8 cellular contexts compared by ENCODE assay signal in the genomic region with DNA sequence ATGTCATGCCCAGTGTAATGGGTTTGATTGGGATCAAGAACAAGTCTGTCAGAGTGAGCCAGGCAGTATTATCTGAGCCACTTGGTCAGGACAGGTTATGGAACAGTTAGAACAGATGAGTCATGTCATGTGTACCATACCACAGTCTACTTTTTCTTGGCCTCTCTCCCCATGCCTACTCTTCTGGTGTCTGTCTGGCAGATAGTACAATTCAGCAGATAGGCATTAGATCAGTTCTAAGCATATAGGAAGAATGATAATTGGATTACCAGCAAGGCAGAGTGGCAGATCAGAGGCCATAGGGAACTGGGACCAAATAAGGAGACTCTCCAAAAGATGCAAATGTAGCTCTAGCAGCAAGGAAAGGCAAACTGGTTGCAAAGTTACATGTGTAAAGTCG. TPM values are rescaled to one million over a fixed set of nuclear protein-coding genes. Genes with fewer than 3 reads are reported as not detected.
DNase-seq lines count a peak whose midpoint lies in the region; ATAC-seq and TF ChIP-seq lines count a peak whose summit lies in the region.

No MANE protein-coding gene starts in this region.

- peaks cover 6% of the 10 kb centered on the region for H3K36me3 Mint-ChIP-seq in MCF 10A (ENCODE audit: insufficient read depth, unreplicated experiment)
- H3K36me3 Mint-ChIP-seq in naive thymus-derived CD4-positive, alpha-beta T cell: peaks cover 0 to 31% (median 21%) of the 10 kb centered on the region in 5 donors

- no peak overlapping the region for H3K27ac ChIP-seq in naive thymus-derived CD4-positive, alpha-beta T cell (ENCODE audit: low read depth, low read length)
- H3K27ac ChIP-seq in WERI-Rb-1: no peak overlapping the region

- H3K27me3 ChIP-seq in naive thymus-derived CD4-positive, alpha-beta T cell (ENCODE audit: control insufficient read depth in 2 of 2, insufficient read depth in 2 of 2, low read length in 2 of 2): no peaks in the 10 kb centered on the region
- no peaks in the 10 kb centered on the region for H3K27me3 ChIP-seq in WERI-Rb-1 (ENCODE audit: insufficient read depth, low read depth, severe bottlenecking)

- H3K9me3 Mint-ChIP-seq in MCF 10A (ENCODE audit: unreplicated experiment): no peaks in the 10 kb centered on the region
- H3K9me3 Mint-ChIP-seq in naive thymus-derived CD4-positive, alpha-beta T cell: no peaks in the 10 kb centered on the region

- peaks cover 35% of the 10 kb centered on the region for H3K4me1 Mint-ChIP-seq in MCF 10A (ENCODE audit: insufficient read depth, unreplicated experiment)
- H3K4me1 Mint-ChIP-seq in naive thymus-derived CD4-positive, alpha-beta T cell: peaks cover 29 to 68% (median 63%) of the 10 kb centered on the region in 7 donors

- POLR2A ChIA-PET in MCF 10A (lab: Yijun Ruan, JAX): interaction anchor here (0.7 to 1.0 kb wide), 2 partner anchors 16 to 45 kb away, joined by 3 read pairs; no protein-coding TSS in a partner anchor
- POLR2A ChIA-PET in naive thymus-derived CD4-positive, alpha-beta T cell (lab: Charles Lee): no interaction called here

- no peaks in the 10 kb centered on the region for H3K9me3 ChIP-seq in naive thymus-derived CD4-positive, alpha-beta T cell (ENCODE audit: control insufficient read depth in 2 of 3, low read length in 3 of 3)
- no peaks in the 10 kb centered on the region for H3K9me3 ChIP-seq in WERI-Rb-1 (ENCODE audit: severe bottlenecking)

- H3K4me3 Mint-ChIP-seq in MCF 10A (ENCODE audit: unreplicated experiment): peak overlapping the region; percentile 8
- peak overlapping the region in 1 of 10 donors; percentile 8 for H3K4me3 Mint-ChIP-seq in naive thymus-derived CD4-positive, alpha-beta T cell

- DNase-seq in MCF 10A (ENCODE audit: unreplicated experiment) (peak; percentile 64), NCI-H187 (lab: John Stamatoyannopoulos, UW) (no peak), WERI-Rb-1 (no peak), HuH-7.5 (ENCODE audit: low spot score) (no peak), NCI-H2171 (lab: John Stamatoyannopoulos, UW) (no peak)
- DNase-seq in naive thymus-derived CD4-positive, alpha-beta T cell: no peak

- H3K27me3 Mint-ChIP-seq in MCF 10A (ENCODE audit: insufficient read depth, unreplicated experiment): no peaks in the 10 kb centered on the region
- no peaks in the 10 kb centered on the region for H3K27me3 Mint-ChIP-seq in naive thymus-derived CD4-positive, alpha-beta T cell

- CTCF ChIA-PET in MCF 10A (lab: Yijun Ruan, JAX): interaction anchor here (0.6 kb wide), 2 partner anchors 13 to 14 kb away, joined by 3 to 4 read pairs; no protein-coding TSS in a partner anchor
- CTCF ChIA-PET in naive thymus-derived CD4-positive, alpha-beta T cell (lab: Charles Lee): interaction anchor here (1.0 kb wide), 1 partner anchor 53 kb away, joined by 3 read pairs; no protein-coding TSS in a partner anchor

- ATAC-seq in GM18519 (IDR thresholded peaks at IDR 0.05; ENCODE audit: low FRiP score, unreplicated experiment) (peak; percentile 32), HG03442 (IDR thresholded peaks at IDR 0.05; ENCODE audit: unreplicated experiment) (peak; percentile 66)
- peak; percentile 12 for ATAC-seq in naive thymus-derived CD4-positive, alpha-beta T cell

- H3K36me3 ChIP-seq in naive thymus-derived CD4-positive, alpha-beta T cell (ENCODE audit: control insufficient read depth in 2 of 3, insufficient read depth in 3 of 3, low read length in 3 of 3): no peaks in the 10 kb centered on the region
- H3K36me3 ChIP-seq in WERI-Rb-1: peaks cover 5% of the 10 kb centered on the region

- peaks cover 6% of the 10 kb centered on the region in 2 donors for H3K4me1 ChIP-seq in naive thymus-derived CD4-positive, alpha-beta T cell (ENCODE audit: control insufficient read depth in 2 of 2, insufficient read depth in 2 of 2, low read length in 2 of 2)

- H3K27ac Mint-ChIP-seq in MCF 10A (ENCODE audit: low read depth, unreplicated experiment): peak overlapping the region; percentile 67
- peak overlapping the region in 1 of 9 donors; percentile 52 for H3K27ac Mint-ChIP-seq in naive thymus-derived CD4-positive, alpha-beta T cell

- no peak overlapping the region for H3K4me3 ChIP-seq in naive thymus-derived CD4-positive, alpha-beta T cell (ENCODE audit: low read length)
- H3K4me3 ChIP-seq in WERI-Rb-1 (ENCODE audit: low read depth, low read length): no peak overlapping the region

- intact Hi-C loops in MCF 10A (cut with micrococcal nuclease): no loop called here
- intact Hi-C loops in naive thymus-derived CD4-positive, alpha-beta T cell (cut with micrococcal nuclease): loop anchor here in 1 of 2 donors (5.0 kb wide), 1 partner anchor 36 kb away; no protein-coding TSS in a partner anchor

- no TSS peak for BruUV-seq in MCF 10A (replicated peaks; lab: Mats Ljungman, UMichigan)

- TF ChIP-seq CTCF in MCF 10A (IDR thresholded peaks at IDR 0.05; ENCODE audit: unreplicated experiment) (no peak), WERI-Rb-1 (IDR thresholded peaks at IDR 0.05; ENCODE audit: low read depth, low read length) (no peak)

RNA-seq across cellular contexts. Expression of gene FBXO34, which starts 30.5 kb away (rescaled TPM):
- 12.0 and 13.7 TPM in 2 replicates for total RNA-seq in MCF 10A (2022)
- total RNA-seq in naive thymus-derived CD4-positive, alpha-beta T cell: 10 to 100 TPM; 22.0 to 27.3 (median 25.8) TPM
- 10 to 100 TPM; 25.4 to 42.1 TPM for polyA plus RNA-seq in naive thymus-derived CD4-positive, alpha-beta T cell

Comparison
In these comparisons a context has a peak if more than half of its experiments do, and no peak if none do; other contexts are left out.
1. ATAC-seq: peak in every context shown above with its lines; median percentile 66 in HG03442; 32 in GM18519; 12 in naive thymus-derived CD4-positive, alpha-beta T cell.